20 cellular contexts compared by ENCODE assay signal in the genomic region with DNA sequence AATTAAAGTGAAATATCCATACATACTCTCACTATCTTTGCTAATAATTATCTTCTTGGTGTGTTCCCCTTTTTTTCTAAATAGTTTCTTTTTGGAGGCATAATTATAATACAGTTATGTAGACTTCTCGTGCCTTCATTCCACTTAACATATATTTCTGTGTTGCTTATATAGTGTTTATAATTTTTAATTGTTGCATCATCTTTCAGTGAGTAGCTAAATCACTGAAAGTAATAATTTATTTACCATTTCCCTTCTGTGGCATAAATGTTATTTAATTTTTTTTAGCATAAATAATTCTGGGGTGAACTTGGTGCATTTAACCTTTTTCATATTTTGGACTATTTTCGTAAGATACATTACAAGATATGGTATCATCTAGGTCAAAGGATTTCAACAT.
"Had no signal": no experiment of that assay in that cellular context is flagged by ENCODE, and none has a peak within 500 bp of the region (broad histone marks: within the 10 kb centered on the region; RNA-seq: fewer than 3 reads in every experiment).

No MANE protein-coding gene starts in this region.

- ATAC-seq: activated T-cell treated with anti-CD3 and anti-CD28 coated beads, Interleukin-2, amount 50 U/mL, for 4 hours had no signal

- H3K27me3 ChIP-seq: adrenal gland, ascending aorta, esophagus muscularis mucosa, hepatocyte, neural progenitor cell, upper lobe of left lung had no signal

- H3K9me3 ChIP-seq: adrenal gland, ascending aorta, esophagus muscularis mucosa, upper lobe of left lung had no signal

- H3K4me1 Mint-ChIP-seq: neural progenitor cell had no signal

- H3K36me3 ChIP-seq: neural progenitor cell had no signal

- DNase-seq: activated CD4-positive, alpha-beta T cell treated with anti-CD3 and anti-CD28 coated beads, Interleukin-2, amount 10 ng/mL, durations not matched to agents 7 days and 5 days; activated CD4-positive, CD25-positive, alpha-beta regulatory T cell treated with anti-CD3 and anti-CD28 coated beads, Interleukin-2, amount 50 U/mL, for 72 hours; activated gamma-delta T cell; activated naive CD4-positive, alpha-beta T cell treated with anti-CD3 and anti-CD28 coated beads, Interleukin-2, amount 50 U/mL, for 16 hours; activated T-cell treated with anti-CD3 and anti-CD28 coated beads, Interleukin-2, amount 50 U/mL, for 4 hours; glutamatergic neuron; mesenchymal stem cell; retina; stimulated activated CD4-positive, alpha-beta T cell treated with anti-CD3 and anti-CD28 coated beads, Interleukin-4, amount 100 ng/mL, for 1 hour; stimulated activated naive CD4-positive, alpha-beta T cell; T-cell; upper lobe of left lung; WERI-Rb-1 had no signal

- H3K4me1 ChIP-seq: adrenal gland, ascending aorta, esophagus muscularis mucosa, upper lobe of left lung had no signal

- H3K9me3 Mint-ChIP-seq: activated CD4-positive, alpha-beta T cell treated with anti-CD3 and anti-CD28 coated beads, Interleukin-2, amount 10 ng/mL, durations not matched to agents 7 days and 5 days; activated T-cell treated with anti-CD3 and anti-CD28 coated beads, Interleukin-2, amount 50 U/mL, for 4 hours; neural progenitor cell; T-cell had no signal

- H3K9ac ChIP-seq: neural progenitor cell had no signal

- H3K4me2 ChIP-seq: hepatocyte, neural progenitor cell had no signal

- H3K4me3 Mint-ChIP-seq: activated CD4-positive, alpha-beta T cell treated with anti-CD3 and anti-CD28 coated beads, Interleukin-2, amount 10 ng/mL, durations not matched to agents 7 days and 5 days; activated T-cell treated with anti-CD3 and anti-CD28 coated beads, Interleukin-2, amount 50 U/mL, for 4 hours; neural progenitor cell; T-cell had no signal

- H3K27ac ChIP-seq: adrenal gland, ascending aorta, coronary artery, esophagus muscularis mucosa, hepatocyte, neural progenitor cell, upper lobe of left lung, WERI-Rb-1 had no signal

- FAIRE-seq: TTC549 had no signal

- H3K4me3 ChIP-seq: adrenal gland, ascending aorta, coronary artery, esophagus muscularis mucosa, hepatocyte, neural progenitor cell, upper lobe of left lung had no signal

- H3K27ac Mint-ChIP-seq: activated CD4-positive, alpha-beta T cell treated with anti-CD3 and anti-CD28 coated beads, Interleukin-2, amount 10 ng/mL, durations not matched to agents 7 days and 5 days; neural progenitor cell had no signal

- H3K79me2 ChIP-seq: hepatocyte had no signal

- H3K27me3 Mint-ChIP-seq: activated CD4-positive, alpha-beta T cell treated with anti-CD3 and anti-CD28 coated beads, Interleukin-2, amount 10 ng/mL, durations not matched to agents 7 days and 5 days; T-cell had no signal

- H2AFZ ChIP-seq: hepatocyte, neural progenitor cell had no signal
